ENCODE assay signal across 1 cellular context in the genomic region with DNA sequence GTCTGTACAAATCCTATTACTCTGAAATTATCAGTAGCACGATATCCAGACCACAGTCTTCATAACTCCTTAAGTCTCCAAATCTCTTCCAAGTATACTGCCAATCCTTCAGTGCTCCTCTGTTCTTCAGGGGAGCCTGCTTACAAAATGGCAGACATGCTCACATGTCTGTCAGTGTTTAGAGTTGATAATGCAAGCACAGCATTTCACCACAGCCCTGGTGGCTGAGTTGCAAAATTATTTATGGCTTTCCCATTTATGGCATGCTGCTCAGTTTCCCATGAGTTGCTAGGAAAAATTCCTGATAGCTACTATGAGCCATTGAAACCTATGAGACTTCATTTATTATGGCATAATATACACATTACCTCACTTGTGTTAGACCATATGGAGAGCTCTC.
TF ChIP-seq lines count a peak whose summit lies in the region.

No MANE protein-coding gene starts in this region.

TF ChIP-seq in K562, 482 proteins besides CTCF, POLR2A, EP300 and RAD21 (continued from another document):
- TF ChIP-seq, protein P1, sequence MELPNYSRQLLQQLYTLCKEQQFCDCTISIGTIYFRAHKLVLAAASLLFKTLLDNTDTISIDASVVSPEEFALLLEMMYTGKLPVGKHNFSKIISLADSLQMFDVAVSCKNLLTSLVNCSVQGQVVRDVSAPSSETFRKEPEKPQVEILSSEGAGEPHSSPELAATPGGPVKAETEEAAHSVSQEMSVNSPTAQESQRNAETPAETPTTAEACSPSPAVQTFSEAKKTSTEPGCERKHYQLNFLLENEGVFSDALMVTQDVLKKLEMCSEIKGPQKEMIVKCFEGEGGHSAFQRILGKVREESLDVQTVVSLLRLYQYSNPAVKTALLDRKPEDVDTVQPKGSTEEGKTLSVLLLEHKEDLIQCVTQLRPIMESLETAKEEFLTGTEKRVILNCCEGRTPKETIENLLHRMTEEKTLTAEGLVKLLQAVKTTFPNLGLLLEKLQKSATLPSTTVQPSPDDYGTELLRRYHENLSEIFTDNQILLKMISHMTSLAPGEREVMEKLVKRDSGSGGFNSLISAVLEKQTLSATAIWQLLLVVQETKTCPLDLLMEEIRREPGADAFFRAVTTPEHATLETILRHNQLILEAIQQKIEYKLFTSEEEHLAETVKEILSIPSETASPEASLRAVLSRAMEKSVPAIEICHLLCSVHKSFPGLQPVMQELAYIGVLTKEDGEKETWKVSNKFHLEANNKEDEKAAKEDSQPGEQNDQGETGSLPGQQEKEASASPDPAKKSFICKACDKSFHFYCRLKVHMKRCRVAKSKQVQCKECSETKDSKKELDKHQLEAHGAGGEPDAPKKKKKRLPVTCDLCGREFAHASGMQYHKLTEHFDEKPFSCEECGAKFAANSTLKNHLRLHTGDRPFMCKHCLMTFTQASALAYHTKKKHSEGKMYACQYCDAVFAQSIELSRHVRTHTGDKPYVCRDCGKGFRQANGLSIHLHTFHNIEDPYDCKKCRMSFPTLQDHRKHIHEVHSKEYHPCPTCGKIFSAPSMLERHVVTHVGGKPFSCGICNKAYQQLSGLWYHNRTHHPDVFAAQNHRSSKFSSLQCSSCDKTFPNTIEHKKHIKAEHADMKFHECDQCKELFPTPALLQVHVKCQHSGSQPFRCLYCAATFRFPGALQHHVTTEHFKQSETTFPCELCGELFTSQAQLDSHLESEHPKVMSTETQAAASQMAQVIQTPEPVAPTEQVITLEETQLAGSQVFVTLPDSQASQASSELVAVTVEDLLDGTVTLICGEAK (IDR thresholded peaks at IDR 0.05): no peak
- TF ChIP-seq, protein P1 (CRISPR knock-in tag; IDR thresholded peaks at IDR 0.05): no peak
- TF ChIP-seq ZHX1 (conservative IDR thresholded peaks at IDR 0.05; ENCODE audit: low read length) (no peak), GTF2F1 (IDR thresholded peaks at IDR 0.05; ENCODE audit: low read depth, low read length) (no peak), TCF15 (CRISPR knock-in tag; IDR thresholded peaks at IDR 0.05) (no peak), DNMT1 (IDR thresholded peaks at IDR 0.05) (no peak), ETV5 (CRISPR knock-in tag; IDR thresholded peaks at IDR 0.05; ENCODE audit: low read depth) (no peak), MAFF (IDR thresholded peaks at IDR 0.05; ENCODE audit: low read length) (peak; percentile 9; the same call in 1 of the 2 replicates), ZNF146 (CRISPR knock-in tag; IDR thresholded peaks at IDR 0.05; ENCODE audit: unreplicated experiment) (no peak), ZNF232 (CRISPR knock-in tag; IDR thresholded peaks at IDR 0.05) (no peak), MEF2D (tag; conservative IDR thresholded peaks at IDR 0.05; ENCODE audit: low read depth) (no peak), ZNF316 (IDR thresholded peaks at IDR 0.05) (peak; percentile 49; the same call in 1 of the 2 replicates), ZFPM2 (CRISPR knock-in tag; IDR thresholded peaks at IDR 0.05) (no peak), ZFP36 (IDR thresholded peaks at IDR 0.05; ENCODE audit: low read depth, low read length, partially characterized antibody) (no peak), C11orf30 (IDR thresholded peaks at IDR 0.05; ENCODE audit: low read depth) (peak; percentile 32; the same call in 1 of the 2 replicates), SNIP1 (IDR thresholded peaks at IDR 0.05; ENCODE audit: low read depth) (no peak), ZNF23 (CRISPR knock-in tag; IDR thresholded peaks at IDR 0.05) (no peak), ETV6 (IDR thresholded peaks at IDR 0.05; ENCODE audit: borderline replicate concordance in 1 of 2, low read depth in 2 of 2, low read length in 1 of 2) (no peak), ETV6 (CRISPR knock-in tag; IDR thresholded peaks at IDR 0.05; ENCODE audit: borderline replicate concordance) (no peak), ZBTB9 (CRISPR knock-in tag; IDR thresholded peaks at IDR 0.05) (no peak), ZNF507 (tag; conservative IDR thresholded peaks at IDR 0.05) (no peak), PATZ1 (CRISPR knock-in tag; IDR thresholded peaks at IDR 0.05; ENCODE audit: borderline replicate concordance) (no peak), SIX5 (IDR thresholded peaks at IDR 0.05; ENCODE audit: borderline replicate concordance in 1 of 2, insufficient read depth in 1 of 2, low read depth in 1 of 2, low read length in 2 of 2) (no peak), HNRNPK (IDR thresholded peaks at IDR 0.05; ENCODE audit: low read depth, low read length, poor library complexity, severe bottlenecking) (no peak), SETDB1 (IDR thresholded peaks at IDR 0.05; ENCODE audit: low read length) (no peak), NFXL1 (CRISPR knock-in tag; IDR thresholded peaks at IDR 0.05) (no peak), MAFK (IDR thresholded peaks at IDR 0.05; ENCODE audit: low read length) (peak; percentile 29; the same call in 1 of the 2 replicates), ZC3H8 (IDR thresholded peaks at IDR 0.05) (no peak), ZNF431 (CRISPR knock-in tag; IDR thresholded peaks at IDR 0.05) (no peak), MAFG (tag; conservative IDR thresholded peaks at IDR 0.05) (peak; percentile 60), KDM2B (CRISPR knock-in tag; IDR thresholded peaks at IDR 0.05) (no peak), ZNF644 (tag; IDR thresholded peaks at IDR 0.05; ENCODE audit: low read depth) (no peak), HMG20A (CRISPR knock-in tag; conservative IDR thresholded peaks at IDR 0.05) (no peak), ZNF830 (CRISPR knock-in tag; IDR thresholded peaks at IDR 0.05) (no peak), ZNF217 (CRISPR knock-in tag; IDR thresholded peaks at IDR 0.05) (no peak)
- TF ChIP-seq, protein P2, sequence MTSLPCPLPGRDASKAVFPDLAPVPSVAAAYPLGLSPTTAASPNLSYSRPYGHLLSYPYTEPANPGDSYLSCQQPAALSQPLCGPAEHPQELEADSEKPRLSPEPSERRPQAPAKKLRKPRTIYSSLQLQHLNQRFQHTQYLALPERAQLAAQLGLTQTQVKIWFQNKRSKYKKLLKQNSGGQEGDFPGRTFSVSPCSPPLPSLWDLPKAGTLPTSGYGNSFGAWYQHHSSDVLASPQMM (CRISPR knock-in tag; IDR thresholded peaks at IDR 0.05): no peak
TF ChIP-seq in K562: peak in this region for 5.
